In the genomic region with DNA sequence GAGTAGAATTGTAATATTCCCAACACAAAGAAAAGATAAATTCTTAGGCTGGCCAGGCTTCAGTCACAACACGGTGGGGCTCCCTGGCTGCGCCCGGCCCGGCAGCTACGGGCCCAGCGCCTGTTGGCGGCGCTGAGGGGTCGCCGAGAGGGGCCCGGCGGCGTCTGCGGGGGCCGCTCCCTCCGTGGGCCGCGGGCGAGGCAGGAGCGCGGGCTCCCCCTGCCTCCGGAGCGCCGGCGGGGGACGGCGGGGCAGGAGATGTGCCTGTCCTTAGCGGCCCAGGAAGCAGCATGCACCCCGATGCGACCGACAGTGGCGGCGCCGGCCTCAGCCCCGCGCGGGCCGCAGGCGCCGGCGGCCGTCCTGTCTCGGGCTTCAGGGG, we compare ENCODE assay signal across 8 cellular contexts.
DNase-seq lines count a peak whose midpoint lies in the region; ATAC-seq and TF ChIP-seq lines count a peak whose summit lies in the region.
"Not testable (repeated sequence)": the region's sequence is repeated elsewhere in the genome, so short reads cannot be mapped to it uniquely, and the experiment has no call there.

No MANE protein-coding gene starts in this region.

- POLR2A ChIA-PET in AG04449 (lab: Yijun Ruan, JAX): interaction anchor here (0.9 to 1.5 kb wide), 2 partner anchors 33 to 89 kb away, joined by 3 read pairs; no protein-coding TSS in a partner anchor
- POLR2A ChIA-PET in activated CD4-positive, alpha-beta memory T cell treated with anti-CD3 and anti-CD28 coated beads for 36 hours (lab: Charles Lee): interaction anchor here (1.3 to 1.4 kb wide), 2 partner anchors 33 to 155 kb away, joined by 4 to 6 read pairs; no protein-coding TSS in a partner anchor

- H3K27me3 ChIP-seq in sigmoid colon: not testable (repeated sequence)

- H3K4me3 ChIP-seq in AG04449 (ENCODE audit: low read depth, low read length) (peak overlapping the region; percentile 26), sigmoid colon (peak overlapping the region; percentile 8 to 57 (median 52))

- peaks cover 19% of the 10 kb centered on the region for H3K4me1 Mint-ChIP-seq in activated CD4-positive, alpha-beta memory T cell treated with anti-CD3 and anti-CD28 coated beads for 36 hours (ENCODE audit: low read depth)
- H3K4me1 Mint-ChIP-seq in chondrocyte (ENCODE audit: low read depth) (peaks cover 29% of the 10 kb centered on the region), immature natural killer cell (peaks cover 13 to 18% of the 10 kb centered on the region in 2 donors)

- H3K4me1 ChIP-seq in sigmoid colon: not testable (repeated sequence)

- ATAC-seq in GM19025 (IDR thresholded peaks at IDR 0.05; ENCODE audit: low read depth, unreplicated experiment): peak; percentile 51
- ATAC-seq in HG02938 (IDR thresholded peaks at IDR 0.05; ENCODE audit: unreplicated experiment): peak; percentile 45

- not testable (repeated sequence) for H3K9me3 ChIP-seq in sigmoid colon

- 9 to 24% methylated on average over 43 of the region's 43 CpGs for WGBS in sigmoid colon, 2 donors

- CTCF ChIA-PET in AG04449 (lab: Yijun Ruan, JAX): interaction anchor here (0.9 to 3.0 kb wide), 7 partner anchors 10 to 239 kb away, joined by 3 to 13 read pairs (median 3); no protein-coding TSS in a partner anchor
- CTCF ChIA-PET in activated CD4-positive, alpha-beta memory T cell treated with anti-CD3 and anti-CD28 coated beads for 36 hours (lab: Charles Lee): interaction anchor here (0.7 to 1.6 kb wide), 5 partner anchors 35 to 95 kb away, joined by 3 to 4 read pairs (median 3); no protein-coding TSS in a partner anchor

- not testable (repeated sequence) for H3K36me3 ChIP-seq in sigmoid colon

- intact Hi-C loops in activated CD4-positive, alpha-beta memory T cell treated with anti-CD3 and anti-CD28 coated beads for 36 hours (cut with micrococcal nuclease): loop anchor here (2.0 to 5.0 kb wide), 3 partner anchors 33 to 93 kb away; no protein-coding TSS in a partner anchor
- intact Hi-C loops in sigmoid colon (cut with DNase I): not testable (repeated sequence)

- peak overlapping the region; percentile 52 to 65 (median 60) for H3K27ac ChIP-seq in sigmoid colon

- not testable (repeated sequence) for H3K9me3 Mint-ChIP-seq in activated CD4-positive, alpha-beta memory T cell treated with anti-CD3 and anti-CD28 coated beads for 36 hours; chondrocyte (ENCODE audit: low read depth); immature natural killer cell

- TF ChIP-seq CTCF in AG04449 (IDR thresholded peaks at IDR 0.05; ENCODE audit: insufficient read depth, low read length, missing control alignments); sigmoid colon (IDR thresholded peaks at IDR 0.05): not testable (repeated sequence)
- peak; percentile 61 for TF ChIP-seq CTCF in chondrocyte (IDR thresholded peaks at IDR 0.05)

- TF ChIP-seq EP300 in sigmoid colon (IDR thresholded peaks at IDR 0.05): not testable (repeated sequence)

- peak overlapping the region; percentile 23 for H3K27ac Mint-ChIP-seq in activated CD4-positive, alpha-beta memory T cell treated with anti-CD3 and anti-CD28 coated beads for 36 hours
- H3K27ac Mint-ChIP-seq in chondrocyte (ENCODE audit: unreplicated experiment): peak overlapping the region; percentile 85
- H3K27ac Mint-ChIP-seq in immature natural killer cell: peak overlapping the region; percentile 1 to 90 (median 78)

- TF ChIP-seq POLR2A in sigmoid colon (IDR thresholded peaks at IDR 0.05): not testable (repeated sequence)

- H3K36me3 Mint-ChIP-seq in activated CD4-positive, alpha-beta memory T cell treated with anti-CD3 and anti-CD28 coated beads for 36 hours; chondrocyte (ENCODE audit: low read depth): not testable (repeated sequence)
- H3K36me3 Mint-ChIP-seq in immature natural killer cell: peaks cover 3 to 13% (median 3%) of the 10 kb centered on the region in 3 donors

- not testable (repeated sequence) for DNase-seq in AG04449 (ENCODE audit: low read depth, low spot score); chondrocyte (ENCODE audit: low spot score); sigmoid colon
- DNase-seq in NCI-H2081 (lab: John Stamatoyannopoulos, UW): peak; percentile 7 to 50
- peak; percentile 23 for DNase-seq in activated CD4-positive, alpha-beta memory T cell treated with anti-CD3 and anti-CD28 coated beads for 36 hours
- peak; percentile 39 to 53 (median 46) for DNase-seq in immature natural killer cell

- H3K4me3 Mint-ChIP-seq in activated CD4-positive, alpha-beta memory T cell treated with anti-CD3 and anti-CD28 coated beads for 36 hours: peak overlapping the region; percentile 24
- H3K4me3 Mint-ChIP-seq in chondrocyte (ENCODE audit: unreplicated experiment): peak overlapping the region; percentile 62
- H3K4me3 Mint-ChIP-seq in immature natural killer cell: peak overlapping the region; percentile 53 to 85 (median 72)

- not testable (repeated sequence) for H3K27me3 Mint-ChIP-seq in activated CD4-positive, alpha-beta memory T cell treated with anti-CD3 and anti-CD28 coated beads for 36 hours; chondrocyte (ENCODE audit: low read depth); immature natural killer cell (ENCODE audit: low read depth in 3 of 3)

Comparison
In these comparisons a context has a peak if more than half of its experiments do, and no peak if none do; other contexts are left out.
1. H3K27ac Mint-ChIP-seq: peak in every context shown above with its lines; median percentile 85 in chondrocyte; 78 in immature natural killer cell; 23 in activated CD4-positive, alpha-beta memory T cell treated with anti-CD3 and anti-CD28 coated beads for 36 hours.